In genomic region chr4:40290611-40291186, GRCh38 we compare ENCODE assay signal across 14 cellular contexts. TPM values are rescaled to one million over a fixed set of nuclear protein-coding genes. Genes with fewer than 3 reads are reported as not detected.
DNase-seq lines count a peak whose midpoint lies in the region; TF ChIP-seq lines count a peak whose summit lies in the region.
"Not testable (repeated sequence)": the region's sequence is repeated elsewhere in the genome, so short reads cannot be mapped to it uniquely, and the experiment has no call there.
"Had no signal": no experiment of that assay in that cellular context is flagged by ENCODE, and none has a peak within 500 bp of the region (broad histone marks: within the 10 kb centered on the region; RNA-seq: fewer than 3 reads in every experiment).

No MANE protein-coding gene starts in this region.

- TF ChIP-seq CTCF in fibroblast of pulmonary artery (IDR thresholded peaks at IDR 0.05; ENCODE audit: low read length, missing control alignments); neural progenitor cell (IDR thresholded peaks at IDR 0.05): not testable (repeated sequence)

- H3K27ac Mint-ChIP-seq in activated CD4-positive, alpha-beta memory T cell treated with anti-CD3 and anti-CD28 coated beads for 36 hours, result peak overlapping the region; percentile 86
- peak overlapping the region; percentile 89 for H3K27ac Mint-ChIP-seq in activated naive CD8-positive, alpha-beta T cell treated with anti-CD3 and anti-CD28 coated beads for 36 hours
- not testable (repeated sequence) for H3K27ac Mint-ChIP-seq in neural progenitor cell

- not testable (repeated sequence) for H3K9me3 Mint-ChIP-seq in activated CD4-positive, alpha-beta memory T cell treated with anti-CD3 and anti-CD28 coated beads for 36 hours; neural progenitor cell
- H3K9me3 Mint-ChIP-seq in activated naive CD8-positive, alpha-beta T cell treated with anti-CD3 and anti-CD28 coated beads for 36 hours, result peaks cover 12% of the 10 kb centered on the region

- H3K4me3 Mint-ChIP-seq in activated CD4-positive, alpha-beta memory T cell treated with anti-CD3 and anti-CD28 coated beads for 36 hours, result peak overlapping the region; percentile 21
- not testable (repeated sequence) for H3K4me3 Mint-ChIP-seq in activated naive CD8-positive, alpha-beta T cell treated with anti-CD3 and anti-CD28 coated beads for 36 hours; neural progenitor cell

- not testable (repeated sequence) for H2AFZ ChIP-seq in GM23248
- peak overlapping the region; percentile 95 for H2AFZ ChIP-seq in neural progenitor cell (replicated peaks)

- not testable (repeated sequence) for H3K9ac ChIP-seq in GM23248, neural progenitor cell

- CTCF ChIA-PET in activated CD4-positive, alpha-beta memory T cell treated with anti-CD3 and anti-CD28 coated beads for 36 hours (lab: Charles Lee), result interaction anchor here (0.9 to 4.1 kb wide), 6 partner anchors 9 to 26 kb away, joined by 3 to 18 read pairs (median 6); no protein-coding TSS in a partner anchor

- peaks cover 27% of the 10 kb centered on the region for H3F3A ChIP-seq in GM23248 (ENCODE audit: insufficient read depth)
- H3F3A ChIP-seq in neural progenitor cell (ENCODE audit: low read depth), result not testable (repeated sequence)

- peak; percentile 68 for DNase-seq in A172 (ENCODE audit: low spot score)
- DNase-seq in GM23248, result peak; percentile 36
- DNase-seq in NCI-H2227 treated with DMSO at 0.1 percent for 48 hours (lab: John Stamatoyannopoulos, UW), result peak; percentile 77
- peak; percentile 37 for DNase-seq in SW480 (ENCODE audit: low spot score)
- peak; percentile 50 for DNase-seq in activated CD4-positive, alpha-beta memory T cell treated with anti-CD3 and anti-CD28 coated beads for 36 hours
- not testable (repeated sequence) for DNase-seq in activated naive CD8-positive, alpha-beta T cell treated with anti-CD3 and anti-CD28 coated beads for 36 hours; neural progenitor cell (ENCODE audit: low spot score)
- peak; percentile 16 for DNase-seq in fibroblast of pulmonary artery (ENCODE audit: low read depth)

- POLR2A ChIA-PET in activated CD4-positive, alpha-beta memory T cell treated with anti-CD3 and anti-CD28 coated beads for 36 hours (lab: Charles Lee), result interaction anchor here (0.6 to 1.9 kb wide), 7 partner anchors 14 to 96 kb away, joined by 3 to 5 read pairs (median 3); no protein-coding TSS in a partner anchor

- not testable (repeated sequence) for H3K4me3 ChIP-seq in GM23248; fibroblast of pulmonary artery (replicated peaks; ENCODE audit: low read depth, low read length); neural progenitor cell

- H3K4me2 ChIP-seq in GM23248 (ENCODE audit: unreplicated experiment); neural progenitor cell: not testable (repeated sequence)

- in situ Hi-C loops in GM23248 (cut with MboI), result not testable (repeated sequence)

- intact Hi-C loops in activated CD4-positive, alpha-beta memory T cell treated with anti-CD3 and anti-CD28 coated beads for 36 hours (cut with micrococcal nuclease), result loop anchor here (5.0 kb wide), 1 partner anchor 1248 kb away; no protein-coding TSS in a partner anchor

- not testable (repeated sequence) for H3K4me1 ChIP-seq in GM23248 (ENCODE audit: insufficient read depth); neural progenitor cell

- not testable (repeated sequence) for H3K27me3 ChIP-seq in GM23248 (replicated peaks; ENCODE audit: insufficient read depth); neural progenitor cell

- whole genome bisulfite sequencing in GM23248 (ENCODE audit: low coverage in 1 of 2, low lambda C conversion rate in 2 of 2, missing lambda C conversion rate in 2 of 2), 2 experiments, result 47 to 53% methylated on average over 2 of the region's 2 CpGs

- not testable (repeated sequence) for H3K36me3 ChIP-seq in GM23248 (ENCODE audit: low read depth); neural progenitor cell

- H3K9me3 ChIP-seq in GM23248 (ENCODE audit: low read depth); neural progenitor cell (ENCODE audit: low read depth): not testable (repeated sequence)

- peaks cover 49% of the 10 kb centered on the region for H3K4me1 Mint-ChIP-seq in activated CD4-positive, alpha-beta memory T cell treated with anti-CD3 and anti-CD28 coated beads for 36 hours (ENCODE audit: low read depth)
- H3K4me1 Mint-ChIP-seq in activated naive CD8-positive, alpha-beta T cell treated with anti-CD3 and anti-CD28 coated beads for 36 hours, result peaks cover 43% of the 10 kb centered on the region
- H3K4me1 Mint-ChIP-seq in neural progenitor cell, result peaks cover 24% of the 10 kb centered on the region

- not testable (repeated sequence) for H3K27me3 Mint-ChIP-seq in activated CD4-positive, alpha-beta memory T cell treated with anti-CD3 and anti-CD28 coated beads for 36 hours; activated naive CD8-positive, alpha-beta T cell treated with anti-CD3 and anti-CD28 coated beads for 36 hours
- peaks cover 12% of the 10 kb centered on the region for H3K27me3 Mint-ChIP-seq in neural progenitor cell (ENCODE audit: insufficient read depth, low read depth)

- H3K9me2 ChIP-seq in GM23248 (ENCODE audit: insufficient read depth), result not testable (repeated sequence)

- not testable (repeated sequence) for H3K27ac ChIP-seq in GM23248, neural progenitor cell

- not testable (repeated sequence) for H3K79me2 ChIP-seq in GM23248 (ENCODE audit: insufficient read depth); neural progenitor cell (ENCODE audit: low read depth)

- not testable (repeated sequence) for H4K20me1 ChIP-seq in GM23248 (ENCODE audit: insufficient read depth); neural progenitor cell (ENCODE audit: low read depth)

- not testable (repeated sequence) for H3K36me3 Mint-ChIP-seq in activated CD4-positive, alpha-beta memory T cell treated with anti-CD3 and anti-CD28 coated beads for 36 hours; activated naive CD8-positive, alpha-beta T cell treated with anti-CD3 and anti-CD28 coated beads for 36 hours; neural progenitor cell

RNA-seq across cellular contexts. Expression of gene CHRNA9, which starts 44.4 kb away (rescaled TPM):
- 1.4 TPM in 1 of 2 replicates, not detected in the other for total RNA-seq in A172 (2014; rRNA removed; shearing (Covaris generic))
- 0.51 and 0.97 TPM in 2 replicates for total RNA-seq in GM23248 (2014; rRNA removed; shearing (Covaris generic))
- 0.41 and 1.2 TPM in 2 replicates for polyA plus RNA-seq in GM23248 (2016; fragmentation: Nextera tagmentation; extraction: Ambion mirVana)
- total RNA-seq in activated CD4-positive, alpha-beta memory T cell treated with anti-CD3 and anti-CD28 coated beads for 36 hours, result under 1 TPM; 0.10 to 0.17 TPM
- under 1 TPM in 1 of 2 experiments, not detected in 1; 0.22 TPM for total RNA-seq in activated naive CD8-positive, alpha-beta T cell treated with anti-CD3 and anti-CD28 coated beads for 36 hours
- 0.67 and 2.5 TPM in 2 replicates for total RNA-seq in neural progenitor cell (ENCODE audit: low replicate concordance)
- total RNA-seq: activated T-cell treated with anti-CD3 and anti-CD28 coated beads, Interleukin-2, amount 50 U/mL, for 4 hours; breast epithelium; subcutaneous adipose tissue; ureter had no signal
- polyA plus RNA-seq: adipose tissue, immature natural killer cell had no signal
